In the genomic region with DNA sequence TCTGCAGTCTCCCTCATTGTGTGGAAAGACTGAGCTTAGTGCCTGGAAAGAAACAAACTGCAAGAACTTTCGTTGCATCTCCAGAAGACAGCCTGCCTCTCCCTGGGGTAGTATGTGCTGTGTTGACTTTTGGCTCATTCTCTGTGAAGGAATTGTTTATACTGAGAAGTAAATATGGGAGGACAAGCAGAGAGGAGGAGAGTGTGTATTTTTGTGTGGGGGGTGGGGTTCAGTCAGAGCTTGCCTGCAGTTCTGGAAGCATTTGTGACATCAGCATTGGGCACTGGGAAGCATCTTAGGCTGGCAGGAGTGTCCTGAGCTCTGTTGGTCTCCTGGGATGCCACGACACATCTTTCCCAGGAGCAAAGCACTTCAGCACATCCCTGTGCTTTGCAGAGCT, we compare ENCODE assay signal across 1 cellular context.
TF ChIP-seq lines count a peak whose summit lies in the region.

No MANE protein-coding gene starts in this region.

TF ChIP-seq in H1, 55 proteins besides CTCF, POLR2A, EP300 and RAD21:
- TF ChIP-seq NANOG (IDR thresholded peaks at IDR 0.05; ENCODE audit: insufficient read depth, low read depth, low read length, poor library complexity, severe bottlenecking) (no peak), YY1 (IDR thresholded peaks at IDR 0.05; ENCODE audit: low read depth, low read length) (no peak), TAF7 (optimal IDR thresholded peaks at IDR 0.05; ENCODE audit: borderline replicate concordance, low read depth, low read length) (no peak), CBX5 (IDR thresholded peaks at IDR 0.05; ENCODE audit: low read depth, low read length) (no peak), BRCA1 (IDR thresholded peaks at IDR 0.05; ENCODE audit: low read depth, low read length) (no peak)
